8 cellular contexts compared by ENCODE assay signal in genomic region chr3:196432137-196432879, GRCh38. TPM values are rescaled to one million over a fixed set of nuclear protein-coding genes. Genes with fewer than 3 reads are reported as not detected.
DNase-seq lines count a peak whose midpoint lies in the region; ATAC-seq and TF ChIP-seq lines count a peak whose summit lies in the region.

A gene with protein sequence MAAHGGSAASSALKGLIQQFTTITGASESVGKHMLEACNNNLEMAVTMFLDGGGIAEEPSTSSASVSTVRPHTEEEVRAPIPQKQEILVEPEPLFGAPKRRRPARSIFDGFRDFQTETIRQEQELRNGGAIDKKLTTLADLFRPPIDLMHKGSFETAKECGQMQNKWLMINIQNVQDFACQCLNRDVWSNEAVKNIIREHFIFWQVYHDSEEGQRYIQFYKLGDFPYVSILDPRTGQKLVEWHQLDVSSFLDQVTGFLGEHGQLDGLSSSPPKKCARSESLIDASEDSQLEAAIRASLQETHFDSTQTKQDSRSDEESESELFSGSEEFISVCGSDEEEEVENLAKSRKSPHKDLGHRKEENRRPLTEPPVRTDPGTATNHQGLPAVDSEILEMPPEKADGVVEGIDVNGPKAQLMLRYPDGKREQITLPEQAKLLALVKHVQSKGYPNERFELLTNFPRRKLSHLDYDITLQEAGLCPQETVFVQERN (minus strand): TSS chr3:196432427. CDS start chr3:196432399, 28 bp downstream.

- CTCF ChIA-PET in BJ (lab: Yijun Ruan, JAX) = no interaction called here

- peak within 1 kb of the TSS; percentile 85 for H3K4me3 Mint-ChIP-seq in activated CD4-positive, alpha-beta T cell treated with anti-CD3 and anti-CD28 coated beads, Interleukin-2, amount 10 ng/mL, durations not matched to agents 24 days and 14 days

- peak within 1 kb of the TSS; percentile 96 to 98 for H3K27ac ChIP-seq in coronary artery
- peak within 1 kb of the TSS; percentile 93 for H3K27ac ChIP-seq in layer of hippocampus (ENCODE audit: low read depth, low read length)

- POLR2A ChIA-PET in BJ (lab: Charles Lee) = interaction anchor here (0.5 kb wide), 1 partner anchor 989 kb away, joined by 3 read pairs; no protein-coding TSS in a partner anchor

- peak within 1 kb of the TSS; percentile 97 for H3K4me3 ChIP-seq in BJ (ENCODE audit: low read depth, low read length)
- H3K4me3 ChIP-seq in coronary artery = peak within 1 kb of the TSS; percentile 99

- ATAC-seq in GM19324 (IDR thresholded peaks at IDR 0.05; ENCODE audit: low FRiP score, unreplicated experiment) (peak; percentile 89), HG03460 (IDR thresholded peaks at IDR 0.05; ENCODE audit: unreplicated experiment) (peak; percentile 80)

- H3K36me3 Mint-ChIP-seq in activated CD4-positive, alpha-beta T cell treated with anti-CD3 and anti-CD28 coated beads, Interleukin-2, amount 10 ng/mL, durations not matched to agents 24 days and 14 days (ENCODE audit: low read depth) = peaks cover 12% of the 10 kb centered on the region

- H3K27me3 ChIP-seq in BJ (ENCODE audit: control insufficient read depth, insufficient read depth, low read length) = no peaks in the 10 kb centered on the region
- H3K27me3 ChIP-seq in layer of hippocampus (ENCODE audit: control insufficient read depth, insufficient read depth, low read length) = no peaks in the 10 kb centered on the region

- H3K36me3 ChIP-seq in BJ (ENCODE audit: control insufficient read depth, insufficient read depth, low read length) = peaks cover 3% of the 10 kb centered on the region

- H3K27ac Mint-ChIP-seq in activated CD4-positive, alpha-beta T cell treated with anti-CD3 and anti-CD28 coated beads, Interleukin-2, amount 10 ng/mL, durations not matched to agents 24 days and 14 days = peak within 1 kb of the TSS; percentile 97

- intact Hi-C loops in activated CD4-positive, alpha-beta T cell treated with anti-CD3 and anti-CD28 coated beads, Interleukin-2, amount 10 ng/mL, durations not matched to agents 24 days and 14 days (cut with micrococcal nuclease) = loop anchor here (1.0 to 5.0 kb wide), 5 partner anchors 18 to 990 kb away; partner anchors contain the start of genes ACAP2, FBXO45 and WDR53

- no peaks in the 10 kb centered on the region for H3K27me3 Mint-ChIP-seq in activated CD4-positive, alpha-beta T cell treated with anti-CD3 and anti-CD28 coated beads, Interleukin-2, amount 10 ng/mL, durations not matched to agents 24 days and 14 days

- peak; percentile 66 for DNase-seq in BJ (ENCODE audit: low read depth)
- peak; percentile 86 for DNase-seq in NCI-H526 treated with DMSO at 0.1 percent for 48 hours (lab: John Stamatoyannopoulos, UW)
- DNase-seq in activated CD4-positive, alpha-beta T cell treated with anti-CD3 and anti-CD28 coated beads, Interleukin-2, amount 10 ng/mL, durations not matched to agents 24 days and 14 days = peak; percentile 98
- peak; percentile 95 for DNase-seq in coronary artery (ENCODE audit: low spot score)
- DNase-seq in stimulated activated CD4-positive, alpha-beta T cell treated with anti-CD3 and anti-CD28 coated beads, Interleukin-1b, Interleukin-23, amount 100 ng/mL, for 24 hours (ENCODE audit: low read depth in 4 of 4, low spot score in 1 of 4) = peak; percentile 93 to 98 (median 95)

- H3K4me1 Mint-ChIP-seq in activated CD4-positive, alpha-beta T cell treated with anti-CD3 and anti-CD28 coated beads, Interleukin-2, amount 10 ng/mL, durations not matched to agents 24 days and 14 days = peaks cover 20% of the 10 kb centered on the region

- TF ChIP-seq CTCF in BJ (IDR thresholded peaks at IDR 0.05; ENCODE audit: insufficient read depth, low read depth, low read length) (no peak), coronary artery (IDR thresholded peaks at IDR 0.05) (no peak)

- no peaks in the 10 kb centered on the region for H3K9me3 Mint-ChIP-seq in activated CD4-positive, alpha-beta T cell treated with anti-CD3 and anti-CD28 coated beads, Interleukin-2, amount 10 ng/mL, durations not matched to agents 24 days and 14 days

RNA-seq across cellular contexts. Expression of the gene that starts here (rescaled TPM):
- 11.3 and 17.9 TPM in 2 replicates for polyA plus RNA-seq in BJ (2011; rRNA removed)
- 13.9 and 19.1 TPM in 2 replicates for polyA minus RNA-seq in BJ (2011; rRNA and poly(A)+ RNA removed)
- total RNA-seq in activated CD4-positive, alpha-beta T cell treated with anti-CD3 and anti-CD28 coated beads, Interleukin-2, amount 10 ng/mL, durations not matched to agents 24 days and 14 days = 65.5 and 70.8 TPM in 2 replicates

Comparison
In these comparisons a context has a peak if more than half of its experiments do, and no peak if none do; other contexts are left out.
1. Peak in every context shown above with its lines: DNase-seq, ATAC-seq, H3K4me3 ChIP-seq and H3K27ac ChIP-seq.